In genomic region chr14:100654814-100655795, GRCh38 we compare ENCODE assay signal across 8 cellular contexts.
DNase-seq lines count a peak whose midpoint lies in the region; ATAC-seq, FAIRE-seq and TF ChIP-seq lines count a peak whose summit lies in the region.

No MANE protein-coding gene starts in this region.

- H4K20me1 ChIP-seq in keratinocyte (ENCODE audit: control insufficient read depth, extremely low read depth, insufficient read depth, low read length), result no peaks in the 10 kb centered on the region

- H3K36me3 ChIP-seq in Peyer's patch (no peaks in the 10 kb centered on the region), keratinocyte (ENCODE audit: control insufficient read depth in 2 of 2, extremely low read depth in 1 of 2, insufficient read depth in 2 of 2, low read length in 2 of 2) (no peaks in the 10 kb centered on the region)

- DNase-seq in AG10803 (ENCODE audit: low read depth) (no peak), Peyer's patch (peak in 2 of 3 donors; percentile 72 to 76), astrocyte of the cerebellum (ENCODE audit: low read depth) (no peak), keratinocyte (ENCODE audit: low read depth, low spot score) (no peak), NCI-H446 (lab: John Stamatoyannopoulos, UW) (no peak)
- DNase-seq in stimulated activated CD8-positive, alpha-beta memory T cell treated with anti-CD3 and anti-CD28 coated beads, Interleukin-4, amount 100 ng/mL, for 48 hours, result peak; percentile 57

- TF ChIP-seq POLR2A in Peyer's patch (IDR thresholded peaks at IDR 0.05), result no peak

- no peaks in the 10 kb centered on the region for H3K9me3 ChIP-seq in Peyer's patch
- no peaks in the 10 kb centered on the region for H3K9me3 ChIP-seq in keratinocyte (ENCODE audit: control insufficient read depth, low read depth, low read length)

- peak; percentile 44 for TF ChIP-seq CTCF in AG10803 (conservative IDR thresholded peaks at IDR 0.05; ENCODE audit: low read length)
- TF ChIP-seq CTCF in Peyer's patch (IDR thresholded peaks at IDR 0.05), result peak; percentile 11 to 88 (median 70)
- TF ChIP-seq CTCF in astrocyte of the cerebellum (IDR thresholded peaks at IDR 0.05; ENCODE audit: low read depth, low read length, missing control alignments), result peak; percentile 61
- peak; percentile 36 to 86 (median 75) for TF ChIP-seq CTCF in keratinocyte (optimal IDR thresholded peaks at IDR 0.05 in 1 of 3, IDR thresholded peaks at IDR 0.05 in 1 of 3, conservative IDR thresholded peaks at IDR 0.05 in 1 of 3; ENCODE audit: extremely low read depth in 1 of 3, insufficient read depth in 2 of 3, low read length in 3 of 3)

- H3K4me3 ChIP-seq in AG10803 (ENCODE audit: low read length) (no peak overlapping the region), Peyer's patch (peak overlapping the region in 3 of 4 donors; percentile 3 to 43 (median 31)), astrocyte of the cerebellum (ENCODE audit: low read depth, low read length) (no peak overlapping the region), keratinocyte (ENCODE audit: control insufficient read depth in 2 of 3, extremely low read depth in 1 of 3, insufficient read depth in 2 of 3, low read depth in 1 of 3, low read length in 3 of 3) (no peak overlapping the region)

- H3K27me3 ChIP-seq in Peyer's patch (no peaks in the 10 kb centered on the region), keratinocyte (ENCODE audit: control insufficient read depth, extremely low read depth, insufficient read depth, low read length) (peaks cover 24% of the 10 kb centered on the region)

- in situ Hi-C loops in astrocyte of the cerebellum (cut with HindIII; ENCODE audit: low sequenced_read_pairs), result loop anchor here (10.0 kb wide), 1 partner anchor 250 kb away; no protein-coding TSS in a partner anchor

- H3K27ac ChIP-seq in Peyer's patch, result no peak overlapping the region
- no peak overlapping the region for H3K27ac ChIP-seq in keratinocyte (ENCODE audit: control insufficient read depth, insufficient read depth, low read length)

- H3K4me1 ChIP-seq in Peyer's patch (peaks cover 0 to 8% (median 0%) of the 10 kb centered on the region in 4 donors), keratinocyte (ENCODE audit: control insufficient read depth, extremely low read depth, insufficient read depth, low read length) (no peaks in the 10 kb centered on the region)

- no peak overlapping the region for H3K4me2 ChIP-seq in keratinocyte (ENCODE audit: control insufficient read depth, extremely low read depth, insufficient read depth, low read depth, low read length)

- no peak overlapping the region for H3K9ac ChIP-seq in keratinocyte (ENCODE audit: control insufficient read depth, extremely low read depth, insufficient read depth, low read length)

- no peaks in the 10 kb centered on the region for H3K9me1 ChIP-seq in keratinocyte (ENCODE audit: control insufficient read depth, extremely low read depth, insufficient read depth, low read length)

- dilution Hi-C loops in keratinocyte (cut with MboI; ENCODE audit: extremely low pct_ligation_motif_present, low sequenced_read_pairs), result no loop called here

- no peaks in the 10 kb centered on the region for H3K79me2 ChIP-seq in keratinocyte (ENCODE audit: control insufficient read depth, insufficient read depth, low read length)

- no peak overlapping the region for H2AFZ ChIP-seq in keratinocyte (ENCODE audit: control insufficient read depth, low read length)

- ATAC-seq in GM21723 (IDR thresholded peaks at IDR 0.05; ENCODE audit: unreplicated experiment) (peak; percentile 66), HG03439 (IDR thresholded peaks at IDR 0.05; ENCODE audit: unreplicated experiment) (no peak)

- FAIRE-seq in keratinocyte (lab: Jason Lieb, UNC), result no peak

Comparison
In these comparisons a context has a peak if more than half of its experiments do, and no peak if none do; other contexts are left out.
1. DNase-seq: peak in Peyer's patch (2 of 3) and stimulated activated CD8-positive, alpha-beta memory T cell treated with anti-CD3 and anti-CD28 coated beads, Interleukin-4, amount 100 ng/mL, for 48 hours (single experiment); none in AG10803 (single experiment), astrocyte of the cerebellum (single experiment), keratinocyte (single experiment) and NCI-H446 (0 of 2).
2. H3K4me3 ChIP-seq: peak in Peyer's patch (3 of 4); none in AG10803 (single experiment), astrocyte of the cerebellum (single experiment) and keratinocyte (0 of 3).
3. Peak in every context shown above with its lines, with median percentiles within 50 percentile points of each other: CTCF ChIP-seq.